12 cellular contexts compared by ENCODE assay signal in genomic region chr17:65594585-65594940, GRCh38. TPM values are rescaled to one million over a fixed set of nuclear protein-coding genes. Genes with fewer than 3 reads are reported as not detected.
DNase-seq lines count a peak whose midpoint lies in the region; ATAC-seq and TF ChIP-seq lines count a peak whose summit lies in the region.
"Had no signal": no experiment of that assay in that cellular context is flagged by ENCODE, and none has a peak within 500 bp of the region (broad histone marks: within the 10 kb centered on the region; RNA-seq: fewer than 3 reads in every experiment).

No MANE protein-coding gene starts in this region.

- ATAC-seq in activated T-cell treated with anti-CD3 and anti-CD28 coated beads, Interleukin-2, amount 50 U/mL, for 4 hours = peak; percentile 39 to 50
- peak; percentile 28 for ATAC-seq in stimulated activated naive CD8-positive, alpha-beta T cell treated with anti-CD3 and anti-CD28 coated beads, Interleukin-15, Interleukin-2, amounts not matched to agents 100 U/mL and 50 U/mL, for 24 hours
- no peak for ATAC-seq in GM18498 (IDR thresholded peaks at IDR 0.05; ENCODE audit: unreplicated experiment)
- ATAC-seq: mucosa of descending colon had no signal

- H3K27ac Mint-ChIP-seq in T-helper 2 cell treated with Interferon-gamma antibody and Interleukin-4, amounts not matched to agents 5 μg/mL and 100 μg/mL, for 36 hours = no peak overlapping the region

- H3K4me3 ChIP-seq in fibroblast of the aortic adventitia (ENCODE audit: low read depth, low read length) = no peak overlapping the region
- H3K4me3 ChIP-seq: mucosa of descending colon had no signal

- H3K4me1 Mint-ChIP-seq in activated T-cell treated with anti-CD3 and anti-CD28 coated beads, Interleukin-2, amount 50 U/mL, for 4 hours (ENCODE audit: low read depth) = peaks cover 21% of the 10 kb centered on the region
- H3K4me1 Mint-ChIP-seq in T-helper 2 cell treated with Interferon-gamma antibody and Interleukin-4, amounts not matched to agents 5 μg/mL and 100 μg/mL, for 36 hours (ENCODE audit: low read depth) = peaks cover 8% of the 10 kb centered on the region

- H3K9me3 Mint-ChIP-seq in activated T-cell treated with anti-CD3 and anti-CD28 coated beads, Interleukin-2, amount 50 U/mL, for 4 hours = no peaks in the 10 kb centered on the region
- H3K9me3 Mint-ChIP-seq in T-helper 2 cell treated with Interferon-gamma antibody and Interleukin-4, amounts not matched to agents 5 μg/mL and 100 μg/mL, for 36 hours = no peaks in the 10 kb centered on the region

- no peak for TF ChIP-seq CTCF in fibroblast of the aortic adventitia (IDR thresholded peaks at IDR 0.05; ENCODE audit: insufficient read depth, low read length)

- no peaks in the 10 kb centered on the region for H3K36me3 Mint-ChIP-seq in activated T-cell treated with anti-CD3 and anti-CD28 coated beads, Interleukin-2, amount 50 U/mL, for 4 hours (ENCODE audit: insufficient read depth)
- no peaks in the 10 kb centered on the region for H3K36me3 Mint-ChIP-seq in T-helper 2 cell treated with Interferon-gamma antibody and Interleukin-4, amounts not matched to agents 5 μg/mL and 100 μg/mL, for 36 hours (ENCODE audit: low read depth)

- H3K4me3 Mint-ChIP-seq in activated T-cell treated with anti-CD3 and anti-CD28 coated beads, Interleukin-2, amount 50 U/mL, for 4 hours = peak overlapping the region; percentile 71
- H3K4me3 Mint-ChIP-seq in T-helper 2 cell treated with Interferon-gamma antibody and Interleukin-4, amounts not matched to agents 5 μg/mL and 100 μg/mL, for 36 hours = peak overlapping the region; percentile 52

- peaks cover 10% of the 10 kb centered on the region for H3K27me3 Mint-ChIP-seq in activated T-cell treated with anti-CD3 and anti-CD28 coated beads, Interleukin-2, amount 50 U/mL, for 4 hours (ENCODE audit: low read depth)
- H3K27me3 Mint-ChIP-seq in T-helper 2 cell treated with Interferon-gamma antibody and Interleukin-4, amounts not matched to agents 5 μg/mL and 100 μg/mL, for 36 hours (ENCODE audit: low read depth) = peaks cover 3% of the 10 kb centered on the region

- no peak for DNase-seq in activated T-cell treated with anti-CD3 and anti-CD28 coated beads, Interleukin-2, amount 50 U/mL, for 4 hours
- DNase-seq in activated T-cell treated with anti-CD3 and anti-CD28 coated beads, Interleukin-2, amount 50 U/mL, for 1 hour = no peak
- DNase-seq in T-helper 2 cell treated with Interferon-gamma antibody and Interleukin-4, amounts not matched to agents 5 μg/mL and 100 μg/mL, for 36 hours (ENCODE audit: low spot score) = no peak
- DNase-seq in fibroblast of the aortic adventitia (ENCODE audit: low read depth) = peak; percentile 25
- no peak for DNase-seq in stimulated activated naive CD8-positive, alpha-beta T cell treated with anti-CD3 and anti-CD28 coated beads, Interleukin-15, Interleukin-2, amounts not matched to agents 100 U/mL and 50 U/mL, for 24 hours
- DNase-seq in DMS114 treated with DMSO at 0.1 percent for 48 hours (lab: John Stamatoyannopoulos, UW; ENCODE audit: unreplicated experiment) = no peak
- DNase-seq in D341Med (ENCODE audit: low spot score) = no peak
- DNase-seq: central memory CD4-positive, alpha-beta T cell; glutamatergic neuron; mucosa of descending colon; SIG-M5 had no signal

RNA-seq across cellular contexts. Expression of gene AXIN2, which starts 33.1 kb away (rescaled TPM):
- 10 to 100 TPM in 2 of 3 donors, 1 to 10 TPM in 1; 8.4 to 13.4 (median 11.9) TPM for total RNA-seq in activated T-cell treated with anti-CD3 and anti-CD28 coated beads, Interleukin-2, amount 50 U/mL, for 4 hours
- total RNA-seq in fibroblast of the aortic adventitia (ENCODE audit: low replicate concordance) = 8.0 and 11.1 TPM in 2 replicates
